16 cellular contexts compared by ENCODE assay signal in genomic region chr1:107499139-107499744, GRCh38.
DNase-seq lines count a peak whose midpoint lies in the region; ATAC-seq lines count a peak whose summit lies in the region.
"Had no signal": no experiment of that assay in that cellular context is flagged by ENCODE, and none has a peak within 500 bp of the region (broad histone marks: within the 10 kb centered on the region; RNA-seq: fewer than 3 reads in every experiment).

No MANE protein-coding gene starts in this region.

- peak; percentile 51 for ATAC-seq in activated CD4-positive, alpha-beta T cell treated with anti-CD3 and anti-CD28 coated beads for 36 hours
- ATAC-seq in GM21576 (IDR thresholded peaks at IDR 0.05; ENCODE audit: unreplicated experiment) (peak; percentile 97), HG03108 (IDR thresholded peaks at IDR 0.05; ENCODE audit: unreplicated experiment) (peak; percentile 96), naive B cell (ENCODE audit: low read depth in 2 of 2) (no peak)

- H3K36me3 Mint-ChIP-seq in activated CD4-positive, alpha-beta T cell treated with anti-CD3 and anti-CD28 coated beads for 36 hours (ENCODE audit: low read depth): no peaks in the 10 kb centered on the region
- H3K36me3 Mint-ChIP-seq in naive B cell: no peaks in the 10 kb centered on the region
- H3K36me3 Mint-ChIP-seq in activated CD4-positive, alpha-beta memory T cell treated with anti-CD3 and anti-CD28 coated beads, Interleukin-2, amount 10 ng/mL, durations not matched to agents 7 days and 5 days (ENCODE audit: low read depth): no peaks in the 10 kb centered on the region

- CTCF ChIA-PET in activated CD4-positive, alpha-beta T cell treated with anti-CD3 and anti-CD28 coated beads for 36 hours (lab: Charles Lee): no interaction called here
- CTCF ChIA-PET in activated CD4-positive, alpha-beta memory T cell treated with anti-CD3 and anti-CD28 coated beads, Interleukin-2, amount 10 ng/mL, durations not matched to agents 7 days and 5 days (lab: Charles Lee): no interaction called here

- no peak overlapping the region for H3K4me3 Mint-ChIP-seq in activated CD4-positive, alpha-beta T cell treated with anti-CD3 and anti-CD28 coated beads for 36 hours
- peak overlapping the region in 4 of 8 donors; percentile 22 to 68 (median 42) for H3K4me3 Mint-ChIP-seq in naive B cell
- no peak overlapping the region for H3K4me3 Mint-ChIP-seq in activated CD4-positive, alpha-beta memory T cell treated with anti-CD3 and anti-CD28 coated beads, Interleukin-2, amount 10 ng/mL, durations not matched to agents 7 days and 5 days
- H3K4me3 Mint-ChIP-seq: HFFc6 had no signal

- no peaks in the 10 kb centered on the region for H3K27me3 Mint-ChIP-seq in activated CD4-positive, alpha-beta T cell treated with anti-CD3 and anti-CD28 coated beads for 36 hours
- no peaks in the 10 kb centered on the region for H3K27me3 Mint-ChIP-seq in naive B cell
- peaks cover 2% of the 10 kb centered on the region for H3K27me3 Mint-ChIP-seq in activated CD4-positive, alpha-beta memory T cell treated with anti-CD3 and anti-CD28 coated beads, Interleukin-2, amount 10 ng/mL, durations not matched to agents 7 days and 5 days

- no peak overlapping the region for H3K27ac Mint-ChIP-seq in activated CD4-positive, alpha-beta T cell treated with anti-CD3 and anti-CD28 coated beads for 36 hours
- H3K27ac Mint-ChIP-seq in naive B cell: peak overlapping the region; percentile 16 to 72 (median 38)
- no peak overlapping the region for H3K27ac Mint-ChIP-seq in activated CD4-positive, alpha-beta memory T cell treated with anti-CD3 and anti-CD28 coated beads, Interleukin-2, amount 10 ng/mL, durations not matched to agents 7 days and 5 days
- H3K27ac Mint-ChIP-seq: activated T-helper 2 cell treated with anti-CD3 and anti-CD28 coated beads, Interferon-gamma antibody, Interleukin-2, Interleukin-4, amounts not matched to agents 10 μg/mL and 5 μg/mL and 100 μg/mL, durations not matched to agents 14 hours and 24 hours and 36 hours; HFFc6 had no signal

- H3K9me3 Mint-ChIP-seq in activated CD4-positive, alpha-beta T cell treated with anti-CD3 and anti-CD28 coated beads for 36 hours (ENCODE audit: low read depth): no peaks in the 10 kb centered on the region
- H3K9me3 Mint-ChIP-seq in naive B cell: no peaks in the 10 kb centered on the region
- no peaks in the 10 kb centered on the region for H3K9me3 Mint-ChIP-seq in activated CD4-positive, alpha-beta memory T cell treated with anti-CD3 and anti-CD28 coated beads, Interleukin-2, amount 10 ng/mL, durations not matched to agents 7 days and 5 days
- H3K9me3 Mint-ChIP-seq: activated T-helper 2 cell treated with anti-CD3 and anti-CD28 coated beads, Interferon-gamma antibody, Interleukin-2, Interleukin-4, amounts not matched to agents 10 μg/mL and 5 μg/mL and 100 μg/mL, durations not matched to agents 14 hours and 24 hours and 36 hours had no signal

- intact Hi-C loops in activated CD4-positive, alpha-beta T cell treated with anti-CD3 and anti-CD28 coated beads for 36 hours (cut with DNase I, micrococcal nuclease): no loop called here

- no peak for DNase-seq in activated CD4-positive, alpha-beta T cell treated with anti-CD3 and anti-CD28 coated beads for 36 hours
- no peak for DNase-seq in activated CD4-positive, alpha-beta T cell treated with anti-CD3 and anti-CD28 coated beads for 48 hours
- no peak for DNase-seq in naive B cell
- no peak for DNase-seq in stimulated activated CD4-positive, alpha-beta T cell treated with anti-CD3 and anti-CD28 coated beads, Interleukin-15, amount 100 ng/mL, for 24 hours
- DNase-seq in anterior cingulate cortex (lab: John Stamatoyannopoulos, UW): no peak
- DNase-seq in activated CD4-positive, alpha-beta memory T cell treated with anti-CD3 and anti-CD28 coated beads, Interleukin-2, amount 10 ng/mL, durations not matched to agents 7 days and 5 days: no peak
- DNase-seq: 8988T; HFFc6; NCI-H1092 treated with DMSO at 0.1 percent for 48 hours; occipital lobe; Peyer's patch; stimulated activated CD4-positive, alpha-beta T cell treated with anti-CD3 and anti-CD28 coated beads, Interleukin-4, amount 100 ng/mL, for 4 hours; tibial artery had no signal

- POLR2A ChIA-PET in activated CD4-positive, alpha-beta T cell treated with anti-CD3 and anti-CD28 coated beads for 36 hours (lab: Charles Lee): no interaction called here
- POLR2A ChIA-PET in activated CD4-positive, alpha-beta memory T cell treated with anti-CD3 and anti-CD28 coated beads, Interleukin-2, amount 10 ng/mL, durations not matched to agents 7 days and 5 days (lab: Charles Lee): no interaction called here

- H3K4me1 Mint-ChIP-seq in activated CD4-positive, alpha-beta T cell treated with anti-CD3 and anti-CD28 coated beads for 36 hours: no peaks in the 10 kb centered on the region
- peaks cover 8 to 25% (median 24%) of the 10 kb centered on the region in 3 donors for H3K4me1 Mint-ChIP-seq in naive B cell
- no peaks in the 10 kb centered on the region for H3K4me1 Mint-ChIP-seq in activated CD4-positive, alpha-beta memory T cell treated with anti-CD3 and anti-CD28 coated beads, Interleukin-2, amount 10 ng/mL, durations not matched to agents 7 days and 5 days

Comparison
In these comparisons a context has a peak if more than half of its experiments do, and no peak if none do; other contexts are left out.
1. ATAC-seq: peak in activated CD4-positive, alpha-beta T cell treated with anti-CD3 and anti-CD28 coated beads for 36 hours (single experiment), GM21576 (single experiment) and HG03108 (single experiment); none in naive B cell (0 of 2).
2. H3K27ac Mint-ChIP-seq: peak in naive B cell (6 of 6); none in activated CD4-positive, alpha-beta T cell treated with anti-CD3 and anti-CD28 coated beads for 36 hours (single experiment) and activated CD4-positive, alpha-beta memory T cell treated with anti-CD3 and anti-CD28 coated beads, Interleukin-2, amount 10 ng/mL, durations not matched to agents 7 days and 5 days (single experiment).